Comparison of ENCODE assay signal across 19 cellular contexts in the genomic region with DNA sequence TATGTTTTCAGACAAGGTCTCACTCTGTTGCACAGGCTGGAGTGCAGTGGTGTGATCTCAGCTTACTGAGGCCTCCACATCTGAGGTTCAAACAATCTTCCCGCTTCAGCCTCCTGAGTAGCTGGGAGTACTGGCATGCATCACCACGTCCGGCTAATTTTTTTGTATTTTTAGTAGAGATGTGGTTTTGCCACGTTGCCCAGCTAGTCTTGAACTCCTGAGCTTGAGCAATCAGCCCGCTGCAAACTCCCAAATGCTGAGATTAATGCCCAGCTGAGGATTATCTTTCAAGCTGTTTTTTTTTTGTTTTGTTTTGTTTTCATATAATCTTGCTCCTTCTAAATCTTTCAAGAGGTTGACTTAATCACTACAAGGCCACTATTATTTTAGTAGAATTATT. TPM values are rescaled to one million over a fixed set of nuclear protein-coding genes. Genes with fewer than 3 reads are reported as not detected.
"Had no signal": no experiment of that assay in that cellular context is flagged by ENCODE, and none has a peak within 500 bp of the region (broad histone marks: within the 10 kb centered on the region; RNA-seq: fewer than 3 reads in every experiment).

No MANE protein-coding gene starts in this region.

- H3K27me3 ChIP-seq: foreskin keratinocyte, right lobe of liver, transverse colon had no signal

- H3K4me3 ChIP-seq: prostate gland, right lobe of liver, spleen, thoracic aorta, transverse colon had no signal

- H3K79me2 ChIP-seq: parathyroid adenoma had no signal

- H3K9ac ChIP-seq: parathyroid adenoma had no signal

- H2AFZ ChIP-seq: parathyroid adenoma had no signal

- H3K36me3 ChIP-seq: prostate gland, right lobe of liver, spleen, thoracic aorta, transverse colon had no signal

- H3K4me1 ChIP-seq: parathyroid adenoma, prostate gland, spleen, transverse colon had no signal

- DNase-seq: effector memory CD4-positive, alpha-beta T cell; foreskin keratinocyte; kidney glomerular epithelial cell; mesendoderm; naive B cell; occipital lobe; right lobe of liver; spleen; stimulated activated CD4-positive, alpha-beta T cell treated with anti-CD3 and anti-CD28 coated beads, Interleukin-15, amount 100 ng/mL, for 24 hours; stimulated activated CD4-positive, alpha-beta T cell treated with anti-CD3 and anti-CD28 coated beads, Interleukin-1b, Interleukin-23, amount 100 ng/mL, for 48 hours; stimulated activated CD4-positive, alpha-beta T cell treated with anti-CD3 and anti-CD28 coated beads, Interleukin-4, amount 100 ng/mL, for 24 hours; transverse colon had no signal

- H3K9me3 ChIP-seq: prostate gland, right lobe of liver, spleen, thoracic aorta, transverse colon had no signal

- ATAC-seq: esophagus mucosa; foreskin keratinocyte; right lobe of liver; stimulated activated memory B cell treated with anti-CD40 and anti-IgM and Interleukin-4, amounts not matched to agents 10 μg/mL and 1 μg/mL and 100 μg/mL, for 72 hours had no signal

- H3K27ac ChIP-seq: foreskin keratinocyte, parathyroid adenoma, prostate gland, right lobe of liver, spleen, thoracic aorta, transverse colon had no signal

RNA-seq across cellular contexts. Expression of gene SLC28A3, which starts 47.3 kb away (rescaled TPM):
- total RNA-seq: lung microvascular endothelial cell, occipital lobe, skeletal muscle tissue had no signal
